In genomic region chr11:2945757-2946287, GRCh38 we compare ENCODE assay signal across 1 cellular context.
TF ChIP-seq lines count a peak whose summit lies in the region.

No MANE protein-coding gene starts in this region.

TF ChIP-seq in IMR-90, 13 proteins besides CTCF, POLR2A, EP300 and RAD21 (continued from another document):
- TF ChIP-seq USF2 (IDR thresholded peaks at IDR 0.05; ENCODE audit: low read depth, low read length) (no peak), ELK1 (IDR thresholded peaks at IDR 0.05; ENCODE audit: borderline replicate concordance, low read depth, low read length) (no peak), MAFK (IDR thresholded peaks at IDR 0.05; ENCODE audit: low read depth, low read length) (no peak)
